ENCODE assay signal across 12 cellular contexts in genomic region chr4:139223682-139224317, GRCh38. TPM values are rescaled to one million over a fixed set of nuclear protein-coding genes. Genes with fewer than 3 reads are reported as not detected.
DNase-seq lines count a peak whose midpoint lies in the region; ATAC-seq and TF ChIP-seq lines count a peak whose summit lies in the region.
"Had no signal": no experiment of that assay in that cellular context is flagged by ENCODE, and none has a peak within 500 bp of the region (broad histone marks: within the 10 kb centered on the region; RNA-seq: fewer than 3 reads in every experiment).

No MANE protein-coding gene starts in this region.

- TF ChIP-seq CTCF in brain microvascular endothelial cell (IDR thresholded peaks at IDR 0.05; ENCODE audit: low read depth, low read length, missing control alignments) (no peak), BE2C (IDR thresholded peaks at IDR 0.05; ENCODE audit: low read depth, low read length) (no peak)

- no peaks in the 10 kb centered on the region for H3K9me3 ChIP-seq in BE2C
- H3K9me3 ChIP-seq: A549, right lobe of liver had no signal

- in situ Hi-C loops in brain microvascular endothelial cell (cut with HindIII; ENCODE audit: low pct_ligation_motif_present, low sequenced_read_pairs) = no loop called here

- H3K27ac ChIP-seq in brain microvascular endothelial cell = no peak overlapping the region
- H3K27ac ChIP-seq: A549, right lobe of liver had no signal

- H3K4me3 ChIP-seq in brain microvascular endothelial cell (ENCODE audit: low read depth, low read length) (no peak overlapping the region), BE2C (ENCODE audit: low read depth, low read length) (no peak overlapping the region)
- H3K4me3 ChIP-seq: A549, right lobe of liver had no signal

- H3K27me3 ChIP-seq in brain microvascular endothelial cell (replicated peaks) (no peaks in the 10 kb centered on the region), BE2C (no peaks in the 10 kb centered on the region)
- H3K27me3 ChIP-seq: right lobe of liver had no signal

- H3K4me1 ChIP-seq in BE2C = no peaks in the 10 kb centered on the region
- H3K4me1 ChIP-seq: A549, right lobe of liver had no signal

- H3K36me3 ChIP-seq in brain microvascular endothelial cell (replicated peaks) (no peaks in the 10 kb centered on the region), BE2C (no peaks in the 10 kb centered on the region)
- H3K36me3 ChIP-seq: right lobe of liver had no signal

- ATAC-seq in GM21737 (IDR thresholded peaks at IDR 0.05; ENCODE audit: unreplicated experiment) = no peak
- ATAC-seq: A549, Panc1 had no signal

- DNase-seq in activated CD4-positive, alpha-beta T cell treated with anti-CD3 and anti-CD28 coated beads for 48 hours = peak; percentile 31
- no peak for DNase-seq in activated CD4-positive, alpha-beta T cell treated with anti-CD3 and anti-CD28 coated beads for 4 hours
- DNase-seq in M059J (ENCODE audit: low read depth) = peak; percentile 57
- peak; percentile 59 for DNase-seq in brain microvascular endothelial cell
- DNase-seq in renal cortical epithelial cell (ENCODE audit: low read depth) = peak; percentile 15
- DNase-seq in NCI-H69 (lab: John Stamatoyannopoulos, UW) = no peak
- DNase-seq in BE2C = no peak
- DNase-seq: activated naive CD4-positive, alpha-beta T cell; right lobe of liver had no signal

RNA-seq across cellular contexts. Expression of gene ELF2, which starts 46.8 kb away (rescaled TPM):
- total RNA-seq in M059J (2014; rRNA removed; shearing (Covaris generic)) = 21.5 and 22.3 TPM in 2 replicates
- total RNA-seq in renal cortical epithelial cell = 38.4 and 48.0 TPM in 2 replicates
- polyA plus RNA-seq in BE2C (2012; ENCODE audit: insufficient read depth, insufficient read length, low read depth) = 14.0 TPM

RNA-seq across cellular contexts. Expression of gene MGARP, which starts 56.2 kb away (rescaled TPM):
- total RNA-seq in M059J (2014; rRNA removed; shearing (Covaris generic)) = 3.9 and 4.7 TPM in 2 replicates
- total RNA-seq in renal cortical epithelial cell = 2.3 and 2.6 TPM in 2 replicates
- 0.88 TPM for polyA plus RNA-seq in BE2C (2012; ENCODE audit: insufficient read depth, insufficient read length, low read depth)

Comparison
In these comparisons a context has a peak if more than half of its experiments do, and no peak if none do; other contexts are left out.
1. DNase-seq: peak in activated CD4-positive, alpha-beta T cell treated with anti-CD3 and anti-CD28 coated beads for 48 hours (single experiment), M059J (single experiment), brain microvascular endothelial cell (single experiment) and renal cortical epithelial cell (single experiment); none in activated CD4-positive, alpha-beta T cell treated with anti-CD3 and anti-CD28 coated beads for 4 hours (0 of 2), NCI-H69 (single experiment) and BE2C (single experiment).